ENCODE assay signal across 18 cellular contexts in genomic region chr18:31243740-31244512, GRCh38.
DNase-seq lines count a peak whose midpoint lies in the region; ATAC-seq and TF ChIP-seq lines count a peak whose summit lies in the region.
"Had no signal": no experiment of that assay in that cellular context is flagged by ENCODE, and none has a peak within 500 bp of the region (broad histone marks: within the 10 kb centered on the region; RNA-seq: fewer than 3 reads in every experiment).

No MANE protein-coding gene starts in this region.

- H4K8ac ChIP-seq in mesendoderm (ENCODE audit: low read depth, low read length): no peak overlapping the region

- H2AK5ac ChIP-seq in mesendoderm (ENCODE audit: low read length): no peak overlapping the region

- no TSS peak for BruUV-seq in Panc1 (replicated peaks; lab: Mats Ljungman, UMichigan)

- no peak overlapping the region for H3K23ac ChIP-seq in mesendoderm (ENCODE audit: low read length)

- WGBS in esophagus, 2 donors: 46 to 48% methylated on average over 11 of the region's 11 CpGs
- no CpG with 5 or more reads among the region's 11 CpGs for WGBS in mesendoderm (ENCODE audit: extremely low coverage, insufficient coverage, low lambda C conversion rate)
- WGBS in thyroid gland, 2 donors: 65 to 73% methylated on average over 11 of the region's 11 CpGs

- H3K4me3 Mint-ChIP-seq in CD8-positive, alpha-beta memory T cell: no peak overlapping the region
- H3K4me3 Mint-ChIP-seq: activated CD8-positive, alpha-beta T cell treated with anti-CD3 and anti-CD28 coated beads for 36 hours; CD14-positive monocyte had no signal

- H3K27me3 Mint-ChIP-seq in CD8-positive, alpha-beta memory T cell: no peaks in the 10 kb centered on the region
- H3K27me3 Mint-ChIP-seq: activated CD8-positive, alpha-beta T cell treated with anti-CD3 and anti-CD28 coated beads for 36 hours had no signal

- POLR2A ChIA-PET in Panc1 (lab: Charles Lee): no interaction called here
- POLR2A ChIA-PET in CD8-positive, alpha-beta memory T cell (lab: Charles Lee): no interaction called here

- DNase-seq in Panc1 (ENCODE audit: low read depth, low spot score) (no peak), mesendoderm (no peak), thyroid gland (no peak), 8988T (no peak), NCI-H128 (lab: John Stamatoyannopoulos, UW; ENCODE audit: unreplicated experiment) (no peak)
- no peak for DNase-seq in CD8-positive, alpha-beta memory T cell
- DNase-seq: activated CD8-positive, alpha-beta T cell treated with anti-CD3 and anti-CD28 coated beads for 36 hours; activated gamma-delta T cell; caudate nucleus; EL; GOT3; NCI-H2081; NCI-H774; SHP77 treated with DMSO at 0.1 percent for 48 hours; stimulated activated naive CD4-positive, alpha-beta T cell treated with Interleukin-2 at 50 U/mL for 16 hours had no signal

- peaks cover 0 to 9% (median 5%) of the 10 kb centered on the region in 5 donors for H3K9me3 Mint-ChIP-seq in CD8-positive, alpha-beta memory T cell
- H3K9me3 Mint-ChIP-seq: activated CD8-positive, alpha-beta T cell treated with anti-CD3 and anti-CD28 coated beads for 36 hours; CD14-positive monocyte had no signal

- no peak overlapping the region for H3K9ac ChIP-seq in mesendoderm (ENCODE audit: low read length)

- H3K4me1 ChIP-seq in Panc1 (ENCODE audit: control insufficient read depth, insufficient read depth, low read length) (no peaks in the 10 kb centered on the region; the same call in 1 of the 2 replicates), esophagus (ENCODE audit: control insufficient read depth in 2 of 2, insufficient read depth in 2 of 2, low read length in 1 of 2) (peaks cover 0 to 5% of the 10 kb centered on the region in 2 donors), mesendoderm (ENCODE audit: control insufficient read depth, low read depth, low read length) (peaks cover 3% of the 10 kb centered on the region), thyroid gland (peaks cover 25 to 48% of the 10 kb centered on the region in 2 donors)
- no peaks in the 10 kb centered on the region for H3K4me1 ChIP-seq in CD8-positive, alpha-beta memory T cell (ENCODE audit: insufficient read depth, low read length)

- H3K56ac ChIP-seq in mesendoderm (ENCODE audit: low read length): peak overlapping the region; percentile 57

- no peak overlapping the region for H2BK5ac ChIP-seq in mesendoderm (ENCODE audit: low read length)

- no peak overlapping the region for H2BK15ac ChIP-seq in mesendoderm (replicated peaks; ENCODE audit: low read depth)

- H3K79me2 ChIP-seq in mesendoderm (ENCODE audit: control insufficient read depth, insufficient read depth, low read length): no peaks in the 10 kb centered on the region

- H3K4me3 ChIP-seq in Panc1 (ENCODE audit: low read depth in 2 of 2, low read length in 2 of 2): no peak overlapping the region
- H3K4me3 ChIP-seq in esophagus (ENCODE audit: low read depth in 1 of 2, low read length in 2 of 2): no peak overlapping the region
- H3K4me3 ChIP-seq in mesendoderm (ENCODE audit: low read length): no peak overlapping the region
- H3K4me3 ChIP-seq in thyroid gland (replicated peaks in 1 of 3): no peak overlapping the region
- H3K4me3 ChIP-seq in CD8-positive, alpha-beta memory T cell (ENCODE audit: low read length): no peak overlapping the region

- no peak overlapping the region for H3K4me2 ChIP-seq in mesendoderm (ENCODE audit: low read length)

- 0 out of 2 replicates have a peak overlapping the region, but pooled peaks have one; percentile 7 for H3K27ac ChIP-seq in Panc1 (ENCODE audit: low read length)
- H3K27ac ChIP-seq in esophagus (ENCODE audit: low read depth in 2 of 2, low read length in 1 of 2): peak overlapping the region; percentile 88 to 98
- H3K27ac ChIP-seq in mesendoderm (ENCODE audit: low read depth, low read length): no peak overlapping the region
- peak overlapping the region in 2 of 3 donors; percentile 56 to 66 for H3K27ac ChIP-seq in thyroid gland
- H3K27ac ChIP-seq in CD8-positive, alpha-beta memory T cell (ENCODE audit: low read depth, low read length): no peak overlapping the region

- CTCF ChIA-PET in Panc1 (lab: Charles Lee): no interaction called here
- CTCF ChIA-PET in CD8-positive, alpha-beta memory T cell (lab: Charles Lee): no interaction called here

- intact Hi-C loops in Panc1 (cut with micrococcal nuclease; ENCODE audit: unreplicated experiment): no loop called here
- intact Hi-C loops in thyroid gland (cut with DNase I): no loop called here

- H2BK120ac ChIP-seq in mesendoderm (ENCODE audit: low read depth, low read length): no peak overlapping the region

- no peaks in the 10 kb centered on the region for H3K36me3 ChIP-seq in Panc1 (ENCODE audit: control insufficient read depth, insufficient read depth, low read length)
- no peaks in the 10 kb centered on the region for H3K36me3 ChIP-seq in esophagus (ENCODE audit: control insufficient read depth in 2 of 2, insufficient read depth in 2 of 2, low read length in 1 of 2)
- H3K36me3 ChIP-seq in mesendoderm (ENCODE audit: control insufficient read depth, insufficient read depth, low read length): no peaks in the 10 kb centered on the region
- H3K36me3 ChIP-seq in thyroid gland: no peaks in the 10 kb centered on the region
- H3K36me3 ChIP-seq in CD8-positive, alpha-beta memory T cell (ENCODE audit: insufficient read depth, low read length): no peaks in the 10 kb centered on the region

- H3K27me3 ChIP-seq in Panc1 (ENCODE audit: control insufficient read depth, insufficient read depth, low read length): no peaks in the 10 kb centered on the region
- H3K27me3 ChIP-seq in esophagus (ENCODE audit: control insufficient read depth in 1 of 2, insufficient read depth in 2 of 2, low read length in 2 of 2): no peaks in the 10 kb centered on the region
- H3K27me3 ChIP-seq in mesendoderm (ENCODE audit: insufficient read depth, low read length, poor library complexity): no peaks in the 10 kb centered on the region
- H3K27me3 ChIP-seq in thyroid gland: no peaks in the 10 kb centered on the region
- H3K27me3 ChIP-seq in CD8-positive, alpha-beta memory T cell (ENCODE audit: insufficient read depth, low read length, poor library complexity, severe bottlenecking): no peaks in the 10 kb centered on the region

- no peak overlapping the region for H4K5ac ChIP-seq in mesendoderm (ENCODE audit: low read length)

- no peak overlapping the region for H3K4ac ChIP-seq in mesendoderm (ENCODE audit: low read depth, low read length)

- no peak for ATAC-seq in Panc1
- no peak for ATAC-seq in GM21737 (IDR thresholded peaks at IDR 0.05; ENCODE audit: unreplicated experiment)
- ATAC-seq: activated CD8-positive, alpha-beta T cell treated with anti-CD3 and anti-CD28 coated beads for 36 hours had no signal

- H3K9me3 ChIP-seq in Panc1 (ENCODE audit: control insufficient read depth, insufficient read depth, low read depth, low read length): no peaks in the 10 kb centered on the region
- no peaks in the 10 kb centered on the region for H3K9me3 ChIP-seq in esophagus (ENCODE audit: control insufficient read depth in 2 of 2, insufficient read depth in 1 of 2, low read depth in 1 of 2, low read length in 1 of 2)
- no peaks in the 10 kb centered on the region for H3K9me3 ChIP-seq in thyroid gland
- H3K9me3 ChIP-seq in CD8-positive, alpha-beta memory T cell (ENCODE audit: low read length): no peaks in the 10 kb centered on the region

- no peak overlapping the region for H3K27ac Mint-ChIP-seq in CD8-positive, alpha-beta memory T cell
- H3K27ac Mint-ChIP-seq: activated CD8-positive, alpha-beta T cell treated with anti-CD3 and anti-CD28 coated beads for 36 hours; CD14-positive monocyte had no signal

- TF ChIP-seq POLR2A in thyroid gland (IDR thresholded peaks at IDR 0.05): no peak

- H3K79me1 ChIP-seq in mesendoderm (ENCODE audit: low read length): no peaks in the 10 kb centered on the region

- in situ Hi-C loops in Panc1 (cut with HindIII; ENCODE audit: low pct_unique_long_range_greater_than_20kb, low sequenced_read_pairs): no loop called here

- no peak overlapping the region for H3K18ac ChIP-seq in mesendoderm (ENCODE audit: low read length)

- H3K4me1 Mint-ChIP-seq in CD8-positive, alpha-beta memory T cell: no peaks in the 10 kb centered on the region

- no peaks in the 10 kb centered on the region for H3K36me3 Mint-ChIP-seq in CD8-positive, alpha-beta memory T cell
- H3K36me3 Mint-ChIP-seq: CD14-positive monocyte had no signal

- TF ChIP-seq CTCF in Panc1 (IDR thresholded peaks at IDR 0.05) (no peak), thyroid gland (IDR thresholded peaks at IDR 0.05) (no peak)

Comparison
In these comparisons a context has a peak if more than half of its experiments do, and no peak if none do; other contexts are left out.
1. H3K27ac ChIP-seq: peak in Panc1 (single experiment), esophagus (2 of 2) and thyroid gland (2 of 3); none in mesendoderm (single experiment) and CD8-positive, alpha-beta memory T cell (single experiment).